In the genomic region with DNA sequence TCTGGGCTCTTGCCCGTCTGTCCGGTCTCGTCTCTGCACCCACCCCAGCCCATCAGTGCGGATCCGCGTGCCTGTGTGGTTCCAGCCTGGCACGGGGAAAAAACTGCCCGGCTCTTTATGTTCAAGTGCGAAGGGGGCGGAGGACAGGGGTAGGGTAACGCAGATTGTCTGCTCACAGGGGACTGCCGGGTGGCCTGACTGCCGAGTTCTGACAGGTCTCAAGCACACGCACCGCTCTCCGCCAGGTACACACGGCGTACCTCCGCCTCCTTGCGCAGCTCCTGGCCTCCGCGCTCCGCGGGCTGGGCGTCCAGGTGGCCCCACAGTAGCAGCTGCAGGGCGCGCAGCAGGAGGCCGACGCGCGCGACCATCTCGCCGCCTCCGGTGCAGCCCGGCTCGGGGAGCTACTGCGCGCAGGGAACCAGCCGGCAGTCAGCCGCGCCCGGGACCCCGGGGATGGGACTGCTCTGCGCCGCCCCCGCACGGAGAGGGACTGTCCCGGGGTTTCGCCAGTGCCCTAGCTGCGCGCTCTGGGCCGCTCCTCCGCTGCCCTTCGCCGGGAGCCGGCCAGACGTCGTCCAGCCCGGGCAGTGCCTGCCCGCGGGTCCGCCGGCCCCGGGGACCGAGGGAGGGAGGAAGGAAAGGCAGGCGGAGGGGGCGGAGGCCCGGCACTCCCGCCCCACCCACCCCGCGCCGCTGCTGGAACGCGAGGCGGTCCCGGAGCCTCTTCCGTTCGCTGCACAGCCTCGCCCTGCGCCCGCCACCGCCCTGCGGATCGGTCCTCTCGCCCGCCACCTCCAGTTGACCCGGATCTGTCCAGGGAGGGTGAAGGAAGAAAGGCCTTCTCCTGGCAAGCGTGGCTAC, we compare ENCODE assay signal across 1 cellular context.
TF ChIP-seq lines count a peak whose summit lies in the region.

A gene with protein sequence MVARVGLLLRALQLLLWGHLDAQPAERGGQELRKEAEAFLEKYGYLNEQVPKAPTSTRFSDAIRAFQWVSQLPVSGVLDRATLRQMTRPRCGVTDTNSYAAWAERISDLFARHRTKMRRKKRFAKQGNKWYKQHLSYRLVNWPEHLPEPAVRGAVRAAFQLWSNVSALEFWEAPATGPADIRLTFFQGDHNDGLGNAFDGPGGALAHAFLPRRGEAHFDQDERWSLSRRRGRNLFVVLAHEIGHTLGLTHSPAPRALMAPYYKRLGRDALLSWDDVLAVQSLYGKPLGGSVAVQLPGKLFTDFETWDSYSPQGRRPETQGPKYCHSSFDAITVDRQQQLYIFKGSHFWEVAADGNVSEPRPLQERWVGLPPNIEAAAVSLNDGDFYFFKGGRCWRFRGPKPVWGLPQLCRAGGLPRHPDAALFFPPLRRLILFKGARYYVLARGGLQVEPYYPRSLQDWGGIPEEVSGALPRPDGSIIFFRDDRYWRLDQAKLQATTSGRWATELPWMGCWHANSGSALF (minus strand): TSS at position 635 of the 864 bp plus-strand sequence. CDS start 264 bp downstream, at position 371.

TF ChIP-seq in SK-N-SH treated with all-trans-retinoic acid at 6 μM for 48 hours, 23 proteins besides CTCF, POLR2A, EP300 and RAD21 (continued from another document):
- TF ChIP-seq, protein P1, sequence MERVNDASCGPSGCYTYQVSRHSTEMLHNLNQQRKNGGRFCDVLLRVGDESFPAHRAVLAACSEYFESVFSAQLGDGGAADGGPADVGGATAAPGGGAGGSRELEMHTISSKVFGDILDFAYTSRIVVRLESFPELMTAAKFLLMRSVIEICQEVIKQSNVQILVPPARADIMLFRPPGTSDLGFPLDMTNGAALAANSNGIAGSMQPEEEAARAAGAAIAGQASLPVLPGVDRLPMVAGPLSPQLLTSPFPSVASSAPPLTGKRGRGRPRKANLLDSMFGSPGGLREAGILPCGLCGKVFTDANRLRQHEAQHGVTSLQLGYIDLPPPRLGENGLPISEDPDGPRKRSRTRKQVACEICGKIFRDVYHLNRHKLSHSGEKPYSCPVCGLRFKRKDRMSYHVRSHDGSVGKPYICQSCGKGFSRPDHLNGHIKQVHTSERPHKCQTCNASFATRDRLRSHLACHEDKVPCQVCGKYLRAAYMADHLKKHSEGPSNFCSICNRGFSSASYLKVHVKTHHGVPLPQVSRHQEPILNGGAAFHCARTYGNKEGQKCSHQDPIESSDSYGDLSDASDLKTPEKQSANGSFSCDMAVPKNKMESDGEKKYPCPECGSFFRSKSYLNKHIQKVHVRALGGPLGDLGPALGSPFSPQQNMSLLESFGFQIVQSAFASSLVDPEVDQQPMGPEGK (CRISPR knock-in tag; IDR thresholded peaks at IDR 0.05; ENCODE audit: borderline replicate concordance) = no peak
- TF ChIP-seq ZC3H10 (CRISPR knock-in tag; IDR thresholded peaks at IDR 0.05) = no peak
- TF ChIP-seq ESRRG (CRISPR knock-in tag; IDR thresholded peaks at IDR 0.05) = no peak
- no peak for TF ChIP-seq BACH2 (CRISPR knock-in tag; IDR thresholded peaks at IDR 0.05; ENCODE audit: borderline replicate concordance)
- no peak for TF ChIP-seq RARB (CRISPR knock-in tag; IDR thresholded peaks at IDR 0.05)
- no peak for TF ChIP-seq ZFP3 (CRISPR knock-in tag; IDR thresholded peaks at IDR 0.05)
- TF ChIP-seq ZNF70 (CRISPR knock-in tag; IDR thresholded peaks at IDR 0.05) = no peak
- TF ChIP-seq ZFP30 (CRISPR knock-in tag; IDR thresholded peaks at IDR 0.05) = no peak
- TF ChIP-seq ISL1 (CRISPR knock-in tag; IDR thresholded peaks at IDR 0.05) = no peak
- TF ChIP-seq GLIS3 (CRISPR knock-in tag; IDR thresholded peaks at IDR 0.05) = no peak
